16 cellular contexts compared by ENCODE assay signal in genomic region chr10:26621243-26621888, GRCh38.
DNase-seq lines count a peak whose midpoint lies in the region; ATAC-seq and TF ChIP-seq lines count a peak whose summit lies in the region.
"Had no signal": no experiment of that assay in that cellular context is flagged by ENCODE, and none has a peak within 500 bp of the region (broad histone marks: within the 10 kb centered on the region; RNA-seq: fewer than 3 reads in every experiment).

No MANE protein-coding gene starts in this region.

- peak overlapping the region; percentile 56 for H3K27ac Mint-ChIP-seq in Calu3 (ENCODE audit: unreplicated experiment)
- no peak overlapping the region for H3K27ac Mint-ChIP-seq in glutamatergic neuron (ENCODE audit: unreplicated experiment)
- H3K27ac Mint-ChIP-seq: activated T-helper 2 cell treated with anti-CD3 and anti-CD28 coated beads, Interferon-gamma antibody, Interleukin-2, Interleukin-4, amounts not matched to agents 10 μg/mL and 5 μg/mL and 100 μg/mL, durations not matched to agents 14 hours and 24 hours and 36 hours; HFFc6; stimulated activated effector memory CD8-positive, alpha-beta T cell treated with anti-CD3 and anti-CD28 coated beads, Interleukin-12 subunit alpha, Interleukin-12 subunit beta, amount 100 ng/mL, for 72 hours had no signal

- H3K4me1 ChIP-seq in RWPE2 (ENCODE audit: insufficient read depth, poor library complexity, severe bottlenecking): peaks cover 7% of the 10 kb centered on the region
- H3K4me1 ChIP-seq in smooth muscle cell (ENCODE audit: low read depth): no peaks in the 10 kb centered on the region

- TF ChIP-seq CTCF in Calu3 (IDR thresholded peaks at IDR 0.05; ENCODE audit: unreplicated experiment) (no peak), RWPE2 (IDR thresholded peaks at IDR 0.05; ENCODE audit: poor library complexity, severe bottlenecking) (no peak), glutamatergic neuron (IDR thresholded peaks at IDR 0.05; ENCODE audit: partially characterized antibody, unreplicated experiment) (no peak), smooth muscle cell (IDR thresholded peaks at IDR 0.05; ENCODE audit: borderline replicate concordance, insufficient read depth, poor library complexity, severe bottlenecking) (no peak)

- no peaks in the 10 kb centered on the region for H3F3A ChIP-seq in smooth muscle cell (ENCODE audit: low read depth)

- H3K9me3 ChIP-seq in RWPE2 (ENCODE audit: severe bottlenecking) (no peaks in the 10 kb centered on the region), smooth muscle cell (replicated peaks; ENCODE audit: low read depth) (no peaks in the 10 kb centered on the region)

- H3K9me3 Mint-ChIP-seq in Calu3 (ENCODE audit: low read depth, unreplicated experiment) (no peaks in the 10 kb centered on the region), glutamatergic neuron (ENCODE audit: unreplicated experiment) (no peaks in the 10 kb centered on the region)
- H3K9me3 Mint-ChIP-seq: activated T-helper 2 cell treated with anti-CD3 and anti-CD28 coated beads, Interferon-gamma antibody, Interleukin-2, Interleukin-4, amounts not matched to agents 10 μg/mL and 5 μg/mL and 100 μg/mL, durations not matched to agents 14 hours and 24 hours and 36 hours; HFFc6; stimulated activated effector memory CD8-positive, alpha-beta T cell treated with anti-CD3 and anti-CD28 coated beads, Interleukin-12 subunit alpha, Interleukin-12 subunit beta, amount 100 ng/mL, for 72 hours had no signal

- CTCF ChIA-PET in Calu3 (lab: Charles Lee): interaction anchor here (1.7 kb wide), 1 partner anchor 8 kb away, joined by 3 read pairs; no protein-coding TSS in a partner anchor

- H3K36me3 ChIP-seq in RWPE2 (ENCODE audit: low read depth) (no peaks in the 10 kb centered on the region), smooth muscle cell (ENCODE audit: low read depth) (no peaks in the 10 kb centered on the region)

- DNase-seq in Calu3 (no peak), RWPE2 (ENCODE audit: low spot score) (no peak), glutamatergic neuron (no peak), smooth muscle cell (lab: John Stamatoyannopoulos, UW; ENCODE audit: unreplicated experiment) (no peak), KG1 (lab: John Stamatoyannopoulos, UW) (no peak), NCI-H524 treated with DMSO at 0.1 percent for 48 hours (lab: John Stamatoyannopoulos, UW) (no peak)
- DNase-seq: central memory CD4-positive, alpha-beta T cell; HFFc6; kidney; NCI-H1105; NCI-H526 treated with DMSO at 0.1 percent for 48 hours; T-helper 9 cell had no signal

- no peaks in the 10 kb centered on the region for H4K20me1 ChIP-seq in smooth muscle cell (ENCODE audit: low read depth)

- peaks cover 13% of the 10 kb centered on the region for H3K4me1 Mint-ChIP-seq in Calu3 (ENCODE audit: low read depth, unreplicated experiment)
- H3K4me1 Mint-ChIP-seq in glutamatergic neuron (ENCODE audit: low read depth, unreplicated experiment): no peaks in the 10 kb centered on the region
- H3K4me1 Mint-ChIP-seq: stimulated activated effector memory CD8-positive, alpha-beta T cell treated with anti-CD3 and anti-CD28 coated beads, Interleukin-12 subunit alpha, Interleukin-12 subunit beta, amount 100 ng/mL, for 72 hours had no signal

- BruUV-seq in Calu3 (replicated peaks; lab: Mats Ljungman, UMichigan): no TSS peak

- ATAC-seq in RWPE2 (ENCODE audit: low read depth) (peak; percentile 32; the same call in 2 of the 3 replicates), HG03175 (IDR thresholded peaks at IDR 0.05; ENCODE audit: unreplicated experiment) (no peak)

- H3K79me2 ChIP-seq in smooth muscle cell (ENCODE audit: low read depth): no peaks in the 10 kb centered on the region

- no peak overlapping the region for H3K4me2 ChIP-seq in smooth muscle cell
- H3K4me2 ChIP-seq: KMS-11 had no signal

- 88% methylated on average over 7 of the region's 7 CpGs for WGBS in smooth muscle cell (ENCODE audit: low lambda C conversion rate)

- intact Hi-C loops in Calu3 (cut with micrococcal nuclease; ENCODE audit: unreplicated experiment): no loop called here

- H3K27me3 ChIP-seq in RWPE2 (ENCODE audit: insufficient read depth, poor library complexity, severe bottlenecking) (peaks cover 2% of the 10 kb centered on the region), smooth muscle cell (ENCODE audit: low read depth) (peaks cover 33% of the 10 kb centered on the region)

- H3K36me3 Mint-ChIP-seq in Calu3 (ENCODE audit: insufficient read depth, unreplicated experiment) (peaks cover 4% of the 10 kb centered on the region), glutamatergic neuron (ENCODE audit: unreplicated experiment) (no peaks in the 10 kb centered on the region)
- H3K36me3 Mint-ChIP-seq: stimulated activated effector memory CD8-positive, alpha-beta T cell treated with anti-CD3 and anti-CD28 coated beads, Interleukin-12 subunit alpha, Interleukin-12 subunit beta, amount 100 ng/mL, for 72 hours had no signal

- no peak overlapping the region for H3K4me3 ChIP-seq in RWPE2 (ENCODE audit: severe bottlenecking)
- H3K4me3 ChIP-seq in smooth muscle cell: peak overlapping the region; percentile 62

- peaks cover 14% of the 10 kb centered on the region for H3K27me3 Mint-ChIP-seq in Calu3 (ENCODE audit: unreplicated experiment)
- H3K27me3 Mint-ChIP-seq in glutamatergic neuron (ENCODE audit: unreplicated experiment): peaks cover 5% of the 10 kb centered on the region

- no peak overlapping the region for H2AFZ ChIP-seq in smooth muscle cell (ENCODE audit: low read depth)

- H3K4me3 Mint-ChIP-seq in Calu3 (ENCODE audit: low read depth, unreplicated experiment): peak overlapping the region; percentile 69
- H3K4me3 Mint-ChIP-seq in glutamatergic neuron (ENCODE audit: unreplicated experiment): peak overlapping the region; percentile 74
- H3K4me3 Mint-ChIP-seq: HFFc6; stimulated activated effector memory CD8-positive, alpha-beta T cell treated with anti-CD3 and anti-CD28 coated beads, Interleukin-12 subunit alpha, Interleukin-12 subunit beta, amount 100 ng/mL, for 72 hours had no signal

- peak overlapping the region; percentile 39 for H3K27ac ChIP-seq in RWPE2 (ENCODE audit: poor library complexity, severe bottlenecking)
- no peak overlapping the region for H3K27ac ChIP-seq in smooth muscle cell (ENCODE audit: low read depth)
- H3K27ac ChIP-seq: KMS-11 had no signal

- H3K9ac ChIP-seq in smooth muscle cell (ENCODE audit: low read depth): no peak overlapping the region
- H3K9ac ChIP-seq: KMS-11 had no signal
